ENCODE assay signal across 18 cellular contexts in genomic region chr7:75604408-75604807, GRCh38.
"Had no signal": no experiment of that assay in that cellular context is flagged by ENCODE, and none has a peak within 500 bp of the region (broad histone marks: within the 10 kb centered on the region; RNA-seq: fewer than 3 reads in every experiment).

No MANE protein-coding gene starts in this region.

- H3K36me3 Mint-ChIP-seq: activated CD8-positive, alpha-beta memory T cell treated with anti-CD3 and anti-CD28 coated beads, Interleukin-2, amount 10 ng/mL, durations not matched to agents 7 days and 5 days; activated naive CD8-positive, alpha-beta T cell treated with anti-CD3 and anti-CD28 coated beads for 36 hours; naive thymus-derived CD4-positive, alpha-beta T cell had no signal

- H3K27ac Mint-ChIP-seq: activated CD8-positive, alpha-beta memory T cell treated with anti-CD3 and anti-CD28 coated beads, Interleukin-2, amount 10 ng/mL, durations not matched to agents 7 days and 5 days; activated naive CD8-positive, alpha-beta T cell treated with anti-CD3 and anti-CD28 coated beads for 36 hours; T-helper 17 cell had no signal

- H3K4me1 Mint-ChIP-seq: activated CD8-positive, alpha-beta memory T cell treated with anti-CD3 and anti-CD28 coated beads, Interleukin-2, amount 10 ng/mL, durations not matched to agents 7 days and 5 days; activated naive CD8-positive, alpha-beta T cell treated with anti-CD3 and anti-CD28 coated beads for 36 hours had no signal

- H3K27me3 Mint-ChIP-seq: activated CD8-positive, alpha-beta memory T cell treated with anti-CD3 and anti-CD28 coated beads, Interleukin-2, amount 10 ng/mL, durations not matched to agents 7 days and 5 days; activated naive CD8-positive, alpha-beta T cell treated with anti-CD3 and anti-CD28 coated beads for 36 hours; naive thymus-derived CD4-positive, alpha-beta T cell; T-helper 17 cell had no signal

- ATAC-seq: activated CD8-positive, alpha-beta memory T cell treated with anti-CD3 and anti-CD28 coated beads, Interleukin-2, amount 10 ng/mL, durations not matched to agents 7 days and 5 days; heart left ventricle; naive thymus-derived CD4-positive, alpha-beta T cell; psoas muscle; sciatic nerve; T-helper 17 cell had no signal

- H3K4me3 Mint-ChIP-seq: activated CD8-positive, alpha-beta memory T cell treated with anti-CD3 and anti-CD28 coated beads, Interleukin-2, amount 10 ng/mL, durations not matched to agents 7 days and 5 days; activated naive CD8-positive, alpha-beta T cell treated with anti-CD3 and anti-CD28 coated beads for 36 hours; naive thymus-derived CD4-positive, alpha-beta T cell had no signal

- DNase-seq: activated CD4-positive, alpha-beta T cell treated with anti-CD3 and anti-CD28 coated beads, Interleukin-2, amount 50 U/mL, for 4 hours; activated CD4-positive, CD25-positive, alpha-beta regulatory T cell treated with anti-CD3 and anti-CD28 coated beads, Interleukin-2, amount 50 U/mL, for 72 hours; activated CD8-positive, alpha-beta memory T cell treated with anti-CD3 and anti-CD28 coated beads, Interleukin-2, amount 10 ng/mL, durations not matched to agents 7 days and 5 days; activated gamma-delta T cell treated with Interleukin-2 at 50 U/mL for 16 hours; activated naive CD8-positive, alpha-beta T cell treated with anti-CD3 and anti-CD28 coated beads for 36 hours; activated T-cell treated with anti-CD3 and anti-CD28 coated beads, Interleukin-2, amount 50 U/mL, for 48 hours; aorta; heart left ventricle; mammary epithelial cell; naive thymus-derived CD4-positive, alpha-beta T cell; occipital lobe; psoas muscle; stimulated activated CD4-positive, alpha-beta T cell treated with anti-CD3 and anti-CD28 coated beads, Interleukin-2, amount 100 ng/mL, for 24 hours; stimulated activated naive CD4-positive, alpha-beta T cell; T-helper 17 cell; upper lobe of left lung had no signal

- H3K27ac ChIP-seq: heart left ventricle, psoas muscle, suprapubic skin had no signal

- H3K9me3 Mint-ChIP-seq: activated naive CD8-positive, alpha-beta T cell treated with anti-CD3 and anti-CD28 coated beads for 36 hours had no signal
